8 cellular contexts compared by ENCODE assay signal in genomic region chr16:75012380-75013081, GRCh38. TPM values are rescaled to one million over a fixed set of nuclear protein-coding genes. Genes with fewer than 3 reads are reported as not detected.
DNase-seq lines count a peak whose midpoint lies in the region; ATAC-seq, FAIRE-seq and TF ChIP-seq lines count a peak whose summit lies in the region.

No MANE protein-coding gene starts in this region.

- H3K27me3 ChIP-seq in ACC112 (ENCODE audit: insufficient read depth, low read length) (no peaks in the 10 kb centered on the region), OCI-LY3 (ENCODE audit: low read depth, low read length) (no peaks in the 10 kb centered on the region), foreskin keratinocyte (no peaks in the 10 kb centered on the region), thyroid gland (no peaks in the 10 kb centered on the region), WERI-Rb-1 (ENCODE audit: insufficient read depth, low read depth, severe bottlenecking) (no peaks in the 10 kb centered on the region)

- TF ChIP-seq CTCF in OCI-LY3 (IDR thresholded peaks at IDR 0.05; ENCODE audit: low read depth, low read length): no peak
- no peak for TF ChIP-seq CTCF in foreskin keratinocyte (conservative IDR thresholded peaks at IDR 0.05)
- TF ChIP-seq CTCF in thyroid gland (IDR thresholded peaks at IDR 0.05): no peak
- no peak for TF ChIP-seq CTCF in WERI-Rb-1 (IDR thresholded peaks at IDR 0.05; ENCODE audit: low read depth, low read length)

- ATAC-seq in GM21381 (IDR thresholded peaks at IDR 0.05; ENCODE audit: unreplicated experiment): peak; percentile 23
- no peak for ATAC-seq in foreskin keratinocyte

- peak overlapping the region; percentile 83 for H3K4me2 ChIP-seq in OCI-LY3 (ENCODE audit: low read length)

- H3K4me3 ChIP-seq in ACC112 (ENCODE audit: low read depth, low read length) (peak overlapping the region; percentile 40), OCI-LY3 (ENCODE audit: low read length) (peak overlapping the region; percentile 70), thyroid gland (replicated peaks in 1 of 3) (no peak overlapping the region), WERI-Rb-1 (ENCODE audit: low read depth, low read length) (no peak overlapping the region)

- intact Hi-C loops in thyroid gland (cut with DNase I): no loop called here

- H2AFZ ChIP-seq in ACC112 (ENCODE audit: low read length, unreplicated experiment): peak overlapping the region; percentile 71
- peak overlapping the region; percentile 63 for H2AFZ ChIP-seq in OCI-LY3 (ENCODE audit: low read depth, low read length)

- peaks cover 54% of the 10 kb centered on the region for H3K79me2 ChIP-seq in ACC112 (ENCODE audit: control insufficient read depth, insufficient read depth, low read length, unreplicated experiment)
- H3K79me2 ChIP-seq in OCI-LY3 (ENCODE audit: low read length): peaks cover 3% of the 10 kb centered on the region; the same call in 1 of the 2 replicates

- H3K4me1 ChIP-seq in ACC112 (ENCODE audit: control insufficient read depth, insufficient read depth, low read length, unreplicated experiment) (peaks cover 33% of the 10 kb centered on the region), OCI-LY3 (ENCODE audit: low read length) (peaks cover 25% of the 10 kb centered on the region), foreskin keratinocyte (peaks cover 22% of the 10 kb centered on the region), thyroid gland (peaks cover 55 to 60% of the 10 kb centered on the region in 2 donors)

- no peaks in the 10 kb centered on the region for H3K36me3 ChIP-seq in ACC112 (ENCODE audit: insufficient read depth, low read length)
- no peaks in the 10 kb centered on the region for H3K36me3 ChIP-seq in OCI-LY3 (replicated peaks; ENCODE audit: low read depth, low read length)
- H3K36me3 ChIP-seq in thyroid gland: no peaks in the 10 kb centered on the region
- no peaks in the 10 kb centered on the region; the same call in 1 of the 2 replicates for H3K36me3 ChIP-seq in WERI-Rb-1

- no peak for FAIRE-seq in RCC 7860 (lab: Jason Lieb, UNC)

- WGBS in thyroid gland, 2 donors: 51 to 53% methylated on average over 8 of the region's 8 CpGs

- no peaks in the 10 kb centered on the region for H4K20me1 ChIP-seq in OCI-LY3 (ENCODE audit: insufficient read depth, low read length)

- peak in 1 of 2 donors; percentile 6 for TF ChIP-seq POLR2A in thyroid gland (IDR thresholded peaks at IDR 0.05)

- H3K9ac ChIP-seq in OCI-LY3 (ENCODE audit: low read length): peak overlapping the region; percentile 44

- DNase-seq in foreskin keratinocyte (no peak), thyroid gland (no peak), WERI-Rb-1 (no peak), RCC 7860 (ENCODE audit: low spot score) (no peak), AML-193 (lab: John Stamatoyannopoulos, UW) (no peak)

- H3K9me3 ChIP-seq in OCI-LY3 (ENCODE audit: insufficient read depth, low read length) (no peaks in the 10 kb centered on the region), thyroid gland (no peaks in the 10 kb centered on the region), WERI-Rb-1 (ENCODE audit: severe bottlenecking) (no peaks in the 10 kb centered on the region)

- H3K27ac ChIP-seq in ACC112 (ENCODE audit: low read depth, low read length): peak overlapping the region; percentile 90
- peak overlapping the region; percentile 28 for H3K27ac ChIP-seq in OCI-LY3 (ENCODE audit: low read length)
- peak overlapping the region; percentile 89 for H3K27ac ChIP-seq in foreskin keratinocyte
- peak overlapping the region; percentile 69 to 92 (median 87) for H3K27ac ChIP-seq in thyroid gland
- no peak overlapping the region for H3K27ac ChIP-seq in WERI-Rb-1

RNA-seq across cellular contexts. Expression of gene ZNRF1, which starts 13.7 kb away (rescaled TPM):
- total RNA-seq in foreskin keratinocyte (17.4 and 18.5 TPM in 2 replicates), thyroid gland (10 to 100 TPM; 47.4 to 94.5 (median 57.4) TPM)
- polyA plus RNA-seq in foreskin keratinocyte: 22.2 and 22.8 TPM in 2 replicates

RNA-seq across cellular contexts. Expression of gene WDR59, which starts 27.6 kb away (rescaled TPM):
- total RNA-seq in foreskin keratinocyte (22.7 and 23.8 TPM in 2 replicates), thyroid gland (10 to 100 TPM; 40.2 to 55.8 (median 46.9) TPM)
- polyA plus RNA-seq in foreskin keratinocyte: 17.6 and 19.7 TPM in 2 replicates

Comparison
In these comparisons a context has a peak if more than half of its experiments do, and no peak if none do; other contexts are left out.
1. H3K4me3 ChIP-seq: peak in ACC112 (single experiment) and OCI-LY3 (single experiment); none in thyroid gland (0 of 3) and WERI-Rb-1 (single experiment).